ENCODE assay signal across 11 cellular contexts in genomic region chr15:91866371-91866905, GRCh38. TPM values are rescaled to one million over a fixed set of nuclear protein-coding genes. Genes with fewer than 3 reads are reported as not detected.
DNase-seq lines count a peak whose midpoint lies in the region; ATAC-seq, FAIRE-seq and TF ChIP-seq lines count a peak whose summit lies in the region.
"Had no signal": no experiment of that assay in that cellular context is flagged by ENCODE, and none has a peak within 500 bp of the region (broad histone marks: within the 10 kb centered on the region; RNA-seq: fewer than 3 reads in every experiment).

No MANE protein-coding gene starts in this region.

- H3K9ac ChIP-seq in HepG2 (ENCODE audit: insufficient read depth, low read depth, low read length), result no peak overlapping the region

- no peak for FAIRE-seq in HepG2 (lab: Jason Lieb, UNC)

- intact Hi-C loops in Calu3 (cut with micrococcal nuclease; ENCODE audit: unreplicated experiment) (loop anchor here (1.0 to 5.0 kb wide), 4 partner anchors 10 to 291 kb away; no protein-coding TSS in a partner anchor), psoas muscle (cut with DNase I) (no loop called here), HepG2 (cut with micrococcal nuclease; ENCODE audit: unreplicated experiment) (no loop called here)

- no peak for TF ChIP-seq CTCF in Calu3 (IDR thresholded peaks at IDR 0.05; ENCODE audit: unreplicated experiment)
- no peak for TF ChIP-seq CTCF in psoas muscle (IDR thresholded peaks at IDR 0.05)
- no peak for TF ChIP-seq CTCF in HepG2 (CRISPR knock-in tag; IDR thresholded peaks at IDR 0.05)

- H3K27ac ChIP-seq in esophagus (ENCODE audit: low read depth in 2 of 2, low read length in 1 of 2) (peak overlapping the region; percentile 92 to 95), psoas muscle (peak overlapping the region; percentile 74), HepG2 (ENCODE audit: extremely low read length, insufficient read depth, low read length) (no peak overlapping the region)

- H3K9me3 ChIP-seq in esophagus (ENCODE audit: control insufficient read depth in 2 of 2, insufficient read depth in 1 of 2, low read depth in 1 of 2, low read length in 1 of 2) (no peaks in the 10 kb centered on the region), psoas muscle (no peaks in the 10 kb centered on the region), HepG2 (ENCODE audit: low read length) (no peaks in the 10 kb centered on the region)

- H3K9me3 Mint-ChIP-seq in Calu3 (ENCODE audit: low read depth, unreplicated experiment), result no peaks in the 10 kb centered on the region

- no peak overlapping the region for H3K4me2 ChIP-seq in HepG2 (ENCODE audit: low read depth, low read length)

- no peak for TF ChIP-seq POLR2A in HepG2 (IDR thresholded peaks at IDR 0.05; ENCODE audit: insufficient read depth in 1 of 2, low read depth in 2 of 2, low read length in 2 of 2)

- 23 to 28% methylated on average over 6 of the region's 6 CpGs for WGBS in esophagus, 2 donors
- 25 to 32% (median 28%) methylated on average over 6 of the region's 6 CpGs for WGBS in psoas muscle, 3 donors
- WGBS in HepG2 (ENCODE audit: low lambda C conversion rate), result 24% methylated on average over 6 of the region's 6 CpGs

- H2AFZ ChIP-seq in HepG2 (ENCODE audit: low read length), result no peak overlapping the region

- H3K36me3 Mint-ChIP-seq in Calu3 (ENCODE audit: insufficient read depth, unreplicated experiment), result peaks cover 9% of the 10 kb centered on the region
- H3K36me3 Mint-ChIP-seq: memory B cell had no signal

- H3K36me3 ChIP-seq in esophagus (ENCODE audit: control insufficient read depth in 2 of 2, insufficient read depth in 2 of 2, low read length in 1 of 2) (no peaks in the 10 kb centered on the region), psoas muscle (ENCODE audit: insufficient read depth in 1 of 2, low read depth in 1 of 2) (no peaks in the 10 kb centered on the region), HepG2 (replicated peaks in 1 of 2; ENCODE audit: control insufficient read depth in 1 of 2, insufficient read depth in 2 of 2, low read length in 2 of 2) (no peaks in the 10 kb centered on the region)

- H3K4me1 Mint-ChIP-seq in Calu3 (ENCODE audit: low read depth, unreplicated experiment), result peaks cover 83% of the 10 kb centered on the region
- H3K4me1 Mint-ChIP-seq: memory B cell had no signal

- H3K79me2 ChIP-seq in HepG2 (ENCODE audit: insufficient read depth, low read length), result no peaks in the 10 kb centered on the region

- H3K4me1 ChIP-seq in esophagus (ENCODE audit: control insufficient read depth in 2 of 2, insufficient read depth in 2 of 2, low read length in 1 of 2) (peaks cover 2 to 16% of the 10 kb centered on the region in 2 donors), psoas muscle (peaks cover 49% of the 10 kb centered on the region), HepG2 (ENCODE audit: insufficient read depth, low read length) (no peaks in the 10 kb centered on the region)

- POLR2A ChIA-PET in HepG2 (lab: Yijun Ruan, JAX), result no interaction called here

- no peaks in the 10 kb centered on the region for H3K27me3 ChIP-seq in esophagus (ENCODE audit: control insufficient read depth in 1 of 2, insufficient read depth in 2 of 2, low read length in 2 of 2)
- no peaks in the 10 kb centered on the region for H3K27me3 ChIP-seq in psoas muscle (ENCODE audit: insufficient read depth in 3 of 3, low read length in 2 of 3)
- H3K27me3 ChIP-seq in HepG2 (ENCODE audit: control insufficient read depth in 1 of 2, insufficient read depth in 2 of 2, low read length in 2 of 2), result peaks cover 0 to 1% of the 10 kb centered on the region in 2 experiments; a peak in 1 of 5 replicates

- peak overlapping the region; percentile 79 for H3K27ac Mint-ChIP-seq in Calu3 (ENCODE audit: unreplicated experiment)
- H3K27ac Mint-ChIP-seq: memory B cell had no signal

- no peaks in the 10 kb centered on the region for H3K27me3 Mint-ChIP-seq in Calu3 (ENCODE audit: unreplicated experiment)

- TF ChIP-seq EP300 in HepG2 (IDR thresholded peaks at IDR 0.05; ENCODE audit: low read depth in 2 of 2, low read length in 2 of 2) (no peak), HepG2 (CRISPR knock-in tag; IDR thresholded peaks at IDR 0.05; ENCODE audit: borderline replicate concordance) (no peak)

- ATAC-seq in psoas muscle (peak; percentile 64 to 72 (median 71)), HepG2 (no peak), HG02642 (IDR thresholded peaks at IDR 0.05; ENCODE audit: poor library complexity, unreplicated experiment) (no peak)

- H4K20me1 ChIP-seq in HepG2 (ENCODE audit: insufficient read depth, low read length), result no peaks in the 10 kb centered on the region

- no peak for TF ChIP-seq RAD21 in HepG2 (CRISPR knock-in tag; IDR thresholded peaks at IDR 0.05)

- DNase-seq in Calu3 (peak; percentile 43), NOMO-1 (lab: John Stamatoyannopoulos, UW; ENCODE audit: unreplicated experiment in 2 of 2) (peak; percentile 50 to 54), psoas muscle (peak in 1 of 2 donors; percentile 42), occipital lobe (lab: John Stamatoyannopoulos, UW) (no peak), HepG2 (ENCODE audit: low spot score) (no peak), NCI-H1694 (lab: John Stamatoyannopoulos, UW) (no peak)
- DNase-seq: Kasumi-1, T-helper 9 cell had no signal

- no peak overlapping the region for H3K4me3 ChIP-seq in esophagus (ENCODE audit: low read depth in 1 of 2, low read length in 2 of 2)
- peak overlapping the region; percentile 0 for H3K4me3 ChIP-seq in psoas muscle
- H3K4me3 ChIP-seq in HepG2 (replicated peaks in 1 of 3; ENCODE audit: insufficient read depth in 1 of 3, low read depth in 2 of 3, low read length in 3 of 3), result no peak overlapping the region

- BruUV-seq in Calu3 (replicated peaks; lab: Mats Ljungman, UMichigan), result no TSS peak
- BruUV-seq in HepG2 (replicated peaks; lab: Mats Ljungman, UMichigan), result no TSS peak

- in situ Hi-C loops in HepG2 (cut with HindIII; ENCODE audit: extremely low pct_ligation_motif_present, low pct_unique_long_range_greater_than_20kb), result no loop called here

- CTCF ChIA-PET in Calu3 (lab: Charles Lee), result interaction anchor here (0.6 to 4.7 kb wide), 7 partner anchors 12 to 1609 kb away, joined by 3 to 55 read pairs (median 6); partner anchors contain the start of gene SLCO3A1
- CTCF ChIA-PET in HepG2 (lab: Yijun Ruan, JAX; ENCODE audit: low intra/inter-chr PET ratio, low total read pairs), result no interaction called here

- H3K4me3 Mint-ChIP-seq in Calu3 (ENCODE audit: low read depth, unreplicated experiment), result peak overlapping the region; percentile 46
- H3K4me3 Mint-ChIP-seq: memory B cell had no signal

TF ChIP-seq in HepG2, 621 proteins besides CTCF, POLR2A, EP300 and RAD21 (continues in another document):
- TF ChIP-seq SOX13 (IDR thresholded peaks at IDR 0.05) (no peak), SOX13 (CRISPR knock-in tag; conservative IDR thresholded peaks at IDR 0.05 in 1 of 2, IDR thresholded peaks at IDR 0.05 in 1 of 2) (no peak), ELF1 (CRISPR knock-in tag; IDR thresholded peaks at IDR 0.05) (no peak), MYPOP (CRISPR knock-in tag; IDR thresholded peaks at IDR 0.05) (no peak), ZFY (CRISPR knock-in tag; IDR thresholded peaks at IDR 0.05) (no peak), ZNF782 (CRISPR knock-in tag; IDR thresholded peaks at IDR 0.05; ENCODE audit: borderline replicate concordance) (no peak), TBX3 (IDR thresholded peaks at IDR 0.05; ENCODE audit: borderline replicate concordance) (no peak), ZNF432 (CRISPR knock-in tag; IDR thresholded peaks at IDR 0.05; ENCODE audit: borderline replicate concordance) (no peak), STAT5B (CRISPR knock-in tag; IDR thresholded peaks at IDR 0.05) (no peak)

RNA-seq across cellular contexts. Expression of gene SLCO3A1, which starts 12.9 kb away (rescaled TPM):
- total RNA-seq in Calu3 (2022) (65.9 and 79.0 TPM in 2 replicates), psoas muscle (1 to 10 TPM; 5.9 to 9.4 (median 9.4) TPM), occipital lobe (9.8 TPM), HepG2 (2016; rRNA removed; fragmentation: Illumina TruSeq; extraction: Trizol) (0.02 TPM in 1 of 2 replicates, not detected in the other)
- polyA plus RNA-seq in esophagus (10 to 100 TPM; 18.2 to 18.5 TPM), psoas muscle (10 to 100 TPM in 1 of 3 donors, 1 to 10 TPM in 2; 3.5 to 10.3 (median 7.0) TPM), HepG2 (2011; rRNA removed) (not detected in 2 replicates)
- total RNA-seq in HepG2 (2016; cell fraction: cytosol; rRNA removed; fragmentation: Illumina TruSeq; extraction: Trizol; ENCODE audit: low read depth), result 0.09 and 0.10 TPM in 2 replicates
- total RNA-seq in HepG2 (2016; cell fraction: insoluble cytoplasmic fraction; rRNA removed; fragmentation: Illumina TruSeq; extraction: Trizol), result not detected in 2 replicates
- 0.03 TPM in 1 of 2 replicates, not detected in the other for total RNA-seq in HepG2 (2016; cell fraction: membrane; rRNA removed; fragmentation: Illumina TruSeq; extraction: Trizol)
- total RNA-seq in HepG2 (2016; cell fraction: nucleus; rRNA removed; fragmentation: Illumina TruSeq; extraction: Trizol), result not detected in 2 replicates
- polyA plus RNA-seq in HepG2 (2011; cell fraction: cytosol; rRNA removed), result not detected in 2 replicates
- not detected in 2 replicates for polyA plus RNA-seq in HepG2 (2011; cell fraction: nucleus; rRNA removed)
- not detected in 2 replicates for polyA plus RNA-seq in HepG2 (2012)
- not detected in 2 replicates for polyA plus RNA-seq in HepG2 (2016; cell fraction: cytosol; fragmentation: Illumina TruSeq; extraction: Trizol; ENCODE audit: low read depth)
- not detected in 2 replicates for polyA plus RNA-seq in HepG2 (2016; cell fraction: insoluble cytoplasmic fraction; fragmentation: Illumina TruSeq; extraction: Trizol; ENCODE audit: low read depth)
- not detected in 2 replicates for polyA plus RNA-seq in HepG2 (2016; cell fraction: membrane; fragmentation: Illumina TruSeq; extraction: Trizol; ENCODE audit: low read depth)
- polyA plus RNA-seq in HepG2 (2016; cell fraction: nucleus; fragmentation: Illumina TruSeq; extraction: Trizol; ENCODE audit: insufficient read depth, low read depth), result not detected in 2 replicates
- polyA minus RNA-seq in HepG2 (2011; rRNA and poly(A)+ RNA removed; ENCODE audit: low replicate concordance), result 97.9 TPM in 1 of 2 replicates, not detected in the other
- not detected in 2 replicates for polyA minus RNA-seq in HepG2 (2011; cell fraction: cytosol; rRNA and poly(A)+ RNA removed)
- polyA minus RNA-seq in HepG2 (2011; cell fraction: nucleus; rRNA and poly(A)+ RNA removed), result not detected in 2 replicates

Comparison
In these comparisons a context has a peak if more than half of its experiments do, and no peak if none do; other contexts are left out.
1. DNase-seq: peak in Calu3 (single experiment) and NOMO-1 (2 of 2); none in occipital lobe (single experiment), HepG2 (single experiment) and NCI-H1694 (single experiment).
2. ATAC-seq: peak in psoas muscle (4 of 4); none in HepG2 (single experiment) and HG02642 (single experiment).